ENCODE assay signal across 8 cellular contexts in genomic region chr2:45169339-45170190, GRCh38.
DNase-seq lines count a peak whose midpoint lies in the region; ATAC-seq, FAIRE-seq and TF ChIP-seq lines count a peak whose summit lies in the region.

No MANE protein-coding gene starts in this region.

- peaks cover 83% of the 10 kb centered on the region for H3K27me3 Mint-ChIP-seq in T-helper 2 cell treated with Interferon-gamma antibody and Interleukin-4, amounts not matched to agents 5 μg/mL and 100 μg/mL, for 36 hours (ENCODE audit: low read depth)

- no peak overlapping the region for H3K27ac Mint-ChIP-seq in T-helper 2 cell treated with Interferon-gamma antibody and Interleukin-4, amounts not matched to agents 5 μg/mL and 100 μg/mL, for 36 hours

- peak overlapping the region; percentile 45 for H3K4me3 ChIP-seq in retinal pigment epithelial cell (ENCODE audit: low read length)

- DNase-seq in Right ventricle myocardium inferior (ENCODE audit: missing footprints) (no peak), cardiac septum (ENCODE audit: low spot score) (no peak), frontal cortex (ENCODE audit: low spot score in 2 of 2) (peak; percentile 22 to 26), retinal pigment epithelial cell (ENCODE audit: low read depth) (no peak), glomerular visceral epithelial cell (ENCODE audit: extremely low spot score) (no peak)
- DNase-seq in T-helper 2 cell treated with Interferon-gamma antibody and Interleukin-4, amounts not matched to agents 5 μg/mL and 100 μg/mL, for 36 hours (ENCODE audit: low spot score), result no peak
- DNase-seq in activated naive CD4-positive, alpha-beta T cell treated with Interleukin-2 at 50 U/mL for 16 hours, result no peak

- intact Hi-C loops in Right ventricle myocardium inferior (cut with DNase I) (no loop called here), cardiac septum (cut with DNase I) (loop anchor here (10.0 kb wide), 1 partner anchor 305 kb away; no protein-coding TSS in a partner anchor)

- H3K4me3 Mint-ChIP-seq in T-helper 2 cell treated with Interferon-gamma antibody and Interleukin-4, amounts not matched to agents 5 μg/mL and 100 μg/mL, for 36 hours, result peak overlapping the region; percentile 34

- H3K36me3 Mint-ChIP-seq in T-helper 2 cell treated with Interferon-gamma antibody and Interleukin-4, amounts not matched to agents 5 μg/mL and 100 μg/mL, for 36 hours (ENCODE audit: low read depth), result no peaks in the 10 kb centered on the region

- FAIRE-seq in frontal cortex (lab: Jason Lieb, UNC), result no peak

- H3K9me3 Mint-ChIP-seq in T-helper 2 cell treated with Interferon-gamma antibody and Interleukin-4, amounts not matched to agents 5 μg/mL and 100 μg/mL, for 36 hours, result no peaks in the 10 kb centered on the region

- peaks cover 2% of the 10 kb centered on the region for H3K4me1 Mint-ChIP-seq in T-helper 2 cell treated with Interferon-gamma antibody and Interleukin-4, amounts not matched to agents 5 μg/mL and 100 μg/mL, for 36 hours (ENCODE audit: low read depth)

- ATAC-seq in Right ventricle myocardium inferior (peak; percentile 50), GM21526 (IDR thresholded peaks at IDR 0.05; ENCODE audit: low FRiP score, unreplicated experiment) (no peak)

- no peak for TF ChIP-seq CTCF in retinal pigment epithelial cell (conservative IDR thresholded peaks at IDR 0.05; ENCODE audit: low read depth, low read length)

Comparison
In these comparisons a context has a peak if more than half of its experiments do, and no peak if none do; other contexts are left out.
1. DNase-seq: peak in frontal cortex (2 of 2); none in Right ventricle myocardium inferior (single experiment), cardiac septum (single experiment), T-helper 2 cell treated with Interferon-gamma antibody and Interleukin-4, amounts not matched to agents 5 μg/mL and 100 μg/mL, for 36 hours (single experiment), retinal pigment epithelial cell (single experiment), glomerular visceral epithelial cell (single experiment) and activated naive CD4-positive, alpha-beta T cell treated with Interleukin-2 at 50 U/mL for 16 hours (single experiment).